27 cellular contexts compared by ENCODE assay signal in genomic region chr1:162157469-162157868, GRCh38.
"Had no signal": no experiment of that assay in that cellular context is flagged by ENCODE, and none has a peak within 500 bp of the region (broad histone marks: within the 10 kb centered on the region; RNA-seq: fewer than 3 reads in every experiment).

No MANE protein-coding gene starts in this region.

- DNase-seq: kidney glomerular epithelial cell; left cardiac atrium; left ventricle myocardium inferior; naive thymus-derived CD8-positive, alpha-beta T cell; occipital lobe; psoas muscle; stimulated activated CD4-positive, alpha-beta T cell treated with anti-CD3 and anti-CD28 coated beads, Interleukin-12 subunit alpha, Interleukin-12 subunit beta, amount 100 ng/mL, for 4 hours; stimulated activated CD4-positive, alpha-beta T cell treated with anti-CD3 and anti-CD28 coated beads, Interleukin-15, amount 100 ng/mL, for 24 hours; stimulated activated CD4-positive, alpha-beta T cell treated with anti-CD3 and anti-CD28 coated beads, Interleukin-2, amount 100 ng/mL, for 24 hours; stimulated activated CD4-positive, alpha-beta T cell treated with anti-CD3 and anti-CD28 coated beads, Interleukin-4, amount 100 ng/mL, for 1 hour; stimulated activated naive B cell treated with anti-CD40 and anti-IgM and Interleukin-4, amounts not matched to agents 10 μg/mL and 1 μg/mL and 100 μg/mL, for 72 hours; stimulated activated naive CD8-positive, alpha-beta T cell treated with anti-CD3 and anti-CD28 coated beads, Interleukin-15, Interleukin-2, amounts not matched to agents 100 U/mL and 50 U/mL, for 24 hours; stomach; testis; thyroid gland; transverse colon; upper lobe of left lung had no signal

- H3K79me2 ChIP-seq: parathyroid adenoma had no signal

- H3K27ac ChIP-seq: hepatocyte, left ventricle myocardium inferior, neural progenitor cell, neutrophil, parathyroid adenoma, psoas muscle, right atrium auricular region, skin epidermis, stomach, testis, thyroid gland, upper lobe of left lung, vagina had no signal

- H3K4me3 ChIP-seq: hepatocyte, left ventricle myocardium inferior, lung, neural progenitor cell, psoas muscle, right atrium auricular region, skin epidermis, stomach, testis, thyroid gland, transverse colon, upper lobe of left lung, vagina had no signal

- H3K4me2 ChIP-seq: hepatocyte, neural progenitor cell had no signal

- H3K4me1 ChIP-seq: psoas muscle, right atrium auricular region, thyroid gland had no signal

- ATAC-seq: left cardiac atrium; naive thymus-derived CD8-positive, alpha-beta T cell; psoas muscle; sciatic nerve; stimulated activated naive B cell treated with anti-CD40 and anti-IgM and Interleukin-4, amounts not matched to agents 10 μg/mL and 1 μg/mL and 100 μg/mL, for 72 hours; stimulated activated naive CD8-positive, alpha-beta T cell treated with anti-CD3 and anti-CD28 coated beads, Interleukin-15, Interleukin-2, amounts not matched to agents 100 U/mL and 50 U/mL, for 24 hours had no signal

- H3K36me3 ChIP-seq: left ventricle myocardium inferior, neural progenitor cell, neutrophil, right atrium auricular region, stomach, thyroid gland, transverse colon, upper lobe of left lung, vagina had no signal

- H3K9ac ChIP-seq: neural progenitor cell, parathyroid adenoma had no signal

- H2AFZ ChIP-seq: hepatocyte, neural progenitor cell, parathyroid adenoma had no signal

- FAIRE-seq: keratinocyte had no signal

- H3K27me3 ChIP-seq: hepatocyte, neural progenitor cell, neutrophil, right atrium auricular region, stomach, testis, thyroid gland, transverse colon, upper lobe of left lung, vagina had no signal

- H3K9me3 ChIP-seq: left ventricle myocardium inferior, neutrophil, psoas muscle, right atrium auricular region, stomach, testis, thyroid gland, transverse colon, upper lobe of left lung, vagina had no signal
